ENCODE assay signal across 8 cellular contexts in the genomic region with DNA sequence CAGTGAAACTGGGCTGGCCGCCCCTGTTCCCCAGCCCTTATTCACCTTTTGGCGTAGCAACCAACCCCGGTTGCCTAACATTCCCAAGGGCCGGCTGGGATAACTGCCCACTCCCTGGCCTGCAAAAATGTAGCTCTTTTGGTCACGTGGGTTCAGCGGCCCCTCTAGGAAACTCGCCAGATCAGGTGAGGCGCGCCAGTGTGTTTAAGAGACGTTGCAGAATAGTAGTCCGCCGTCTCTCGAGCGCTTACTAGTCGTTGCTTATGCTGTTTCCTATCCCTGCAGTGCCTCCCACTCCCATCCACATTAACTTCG. TPM values are rescaled to one million over a fixed set of nuclear protein-coding genes. Genes with fewer than 3 reads are reported as not detected.
DNase-seq lines count a peak whose midpoint lies in the region; TF ChIP-seq lines count a peak whose summit lies in the region.

No MANE protein-coding gene starts in this region.

- peak overlapping the region; percentile 99 for H3K4me3 ChIP-seq in HEK293 (ENCODE audit: low read depth, low read length)

- no peaks in the 10 kb centered on the region for H3K9me3 ChIP-seq in HEK293 (ENCODE audit: control insufficient read depth, insufficient read depth, low read depth, low read length)

- DNase-seq in COR-L47 (lab: John Stamatoyannopoulos, UW) (peak; percentile 78), NCI-H446 (lab: John Stamatoyannopoulos, UW) (peak; percentile 35 to 49), lung microvascular endothelial cell (ENCODE audit: low read depth in 2 of 2) (peak; percentile 63 to 76), HuH-7.5 (ENCODE audit: low spot score) (no peak)
- peak; percentile 30 to 42 for DNase-seq in activated CD4-positive, alpha-beta T cell treated with anti-CD3 and anti-CD28 coated beads, Interleukin-2, amount 50 U/mL, for 24 hours (ENCODE audit: low read depth in 1 of 2, low spot score in 1 of 2)
- peak; percentile 26 for DNase-seq in effector CD8-positive, alpha-beta T cell (lab: John Stamatoyannopoulos, UW)
- peak; percentile 30 for DNase-seq in stimulated activated CD8-positive, alpha-beta memory T cell treated with anti-CD3 and anti-CD28 coated beads, Interleukin-12 subunit alpha, Interleukin-12 subunit beta, amount 100 ng/mL, for 1 hour (ENCODE audit: low read depth)

- POLR2A ChIA-PET in HEK293 (lab: Yijun Ruan, JAX): interaction anchor here (0.6 to 4.2 kb wide), 10 partner anchors 12 to 723 kb away, joined by 3 to 19 read pairs (median 4); partner anchors contain the start of genes CCDC82, JRKL, MTMR2 and SESN3

- CTCF ChIA-PET in HEK293 (lab: Yijun Ruan, JAX): interaction anchor here (1.1 to 1.4 kb wide), 2 partner anchors 45 to 552 kb away, joined by 3 to 7 read pairs; partner anchors contain the start of gene MAML2

- no peaks in the 10 kb centered on the region for H3K4me1 ChIP-seq in HEK293 (ENCODE audit: control insufficient read depth, insufficient read depth, low read length)

- H3K27ac ChIP-seq in HEK293 (ENCODE audit: extremely low read depth, low read depth, low read length): peak overlapping the region; percentile 80

- TF ChIP-seq CTCF in HEK293 (tag by site-specific recombination; IDR thresholded peaks at IDR 0.05): no peak

- H3K36me3 ChIP-seq in HEK293 (ENCODE audit: control insufficient read depth in 2 of 2, insufficient read depth in 1 of 2, low read length in 2 of 2): peaks cover 3 to 18% of the 10 kb centered on the region in 2 experiments

TF ChIP-seq in HEK293, 187 proteins besides CTCF, POLR2A, EP300 and RAD21 (continues in another document):
- TF ChIP-seq ZNF571 (tag by site-specific recombination; IDR thresholded peaks at IDR 0.05) (no peak), ZNF514 (tag by site-specific recombination; IDR thresholded peaks at IDR 0.05) (no peak), ZNF239 (tag by site-specific recombination; IDR thresholded peaks at IDR 0.05) (no peak), ZNF600 (tag by site-specific recombination; IDR thresholded peaks at IDR 0.05) (peak; percentile 66), ZNF341 (tag by site-specific recombination; IDR thresholded peaks at IDR 0.05; ENCODE audit: low read depth) (no peak), ZNF785 (tag by site-specific recombination; IDR thresholded peaks at IDR 0.05) (no peak), ZNF792 (tag by site-specific recombination; IDR thresholded peaks at IDR 0.05) (no peak), ZNF335 (tag by site-specific recombination; conservative IDR thresholded peaks at IDR 0.05) (peak; percentile 42), ZNF433 (tag by site-specific recombination; IDR thresholded peaks at IDR 0.05; ENCODE audit: low read depth) (no peak), ZNF48 (tag by site-specific recombination; IDR thresholded peaks at IDR 0.05) (no peak), ZNF670 (tag by site-specific recombination; IDR thresholded peaks at IDR 0.05; ENCODE audit: low read depth) (no peak), ZNF19 (tag by site-specific recombination; IDR thresholded peaks at IDR 0.05; ENCODE audit: low read depth) (no peak), ZBTB6 (tag by site-specific recombination; IDR thresholded peaks at IDR 0.05) (no peak), ZNF394 (tag by site-specific recombination; IDR thresholded peaks at IDR 0.05; ENCODE audit: borderline replicate concordance) (no peak), ZNF560 (tag by site-specific recombination; IDR thresholded peaks at IDR 0.05; ENCODE audit: borderline replicate concordance) (no peak), MYNN (tag by site-specific recombination; IDR thresholded peaks at IDR 0.05; ENCODE audit: borderline replicate concordance) (peak; percentile 93), ZFP41 (tag by site-specific recombination; IDR thresholded peaks at IDR 0.05; ENCODE audit: borderline replicate concordance) (no peak), ZBTB48 (tag by site-specific recombination; IDR thresholded peaks at IDR 0.05) (no peak), ZNF416 (tag by site-specific recombination; IDR thresholded peaks at IDR 0.05) (no peak), YY1 (tag by site-specific recombination; IDR thresholded peaks at IDR 0.05) (no peak), ZNF76 (tag by site-specific recombination; IDR thresholded peaks at IDR 0.05; ENCODE audit: borderline replicate concordance, low read depth) (no peak), ZNF561 (tag by site-specific recombination; IDR thresholded peaks at IDR 0.05; ENCODE audit: borderline replicate concordance) (no peak), ZNF146 (tag by site-specific recombination; IDR thresholded peaks at IDR 0.05) (no peak), ZNF404 (tag by site-specific recombination; IDR thresholded peaks at IDR 0.05) (no peak), ZNF529 (tag by site-specific recombination; IDR thresholded peaks at IDR 0.05; ENCODE audit: insufficient replicate concordance) (no peak), SETDB1 (IDR thresholded peaks at IDR 0.05; ENCODE audit: insufficient read length, low read length) (no peak), ZNF280D (tag by site-specific recombination; IDR thresholded peaks at IDR 0.05) (no peak)
- TF ChIP-seq, protein P1, sequence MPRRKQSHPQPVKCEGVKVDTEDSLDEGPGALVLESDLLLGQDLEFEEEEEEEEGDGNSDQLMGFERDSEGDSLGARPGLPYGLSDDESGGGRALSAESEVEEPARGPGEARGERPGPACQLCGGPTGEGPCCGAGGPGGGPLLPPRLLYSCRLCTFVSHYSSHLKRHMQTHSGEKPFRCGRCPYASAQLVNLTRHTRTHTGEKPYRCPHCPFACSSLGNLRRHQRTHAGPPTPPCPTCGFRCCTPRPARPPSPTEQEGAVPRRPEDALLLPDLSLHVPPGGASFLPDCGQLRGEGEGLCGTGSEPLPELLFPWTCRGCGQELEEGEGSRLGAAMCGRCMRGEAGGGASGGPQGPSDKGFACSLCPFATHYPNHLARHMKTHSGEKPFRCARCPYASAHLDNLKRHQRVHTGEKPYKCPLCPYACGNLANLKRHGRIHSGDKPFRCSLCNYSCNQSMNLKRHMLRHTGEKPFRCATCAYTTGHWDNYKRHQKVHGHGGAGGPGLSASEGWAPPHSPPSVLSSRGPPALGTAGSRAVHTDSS (tag by site-specific recombination; IDR thresholded peaks at IDR 0.05): no peak
- TF ChIP-seq, protein P2, sequence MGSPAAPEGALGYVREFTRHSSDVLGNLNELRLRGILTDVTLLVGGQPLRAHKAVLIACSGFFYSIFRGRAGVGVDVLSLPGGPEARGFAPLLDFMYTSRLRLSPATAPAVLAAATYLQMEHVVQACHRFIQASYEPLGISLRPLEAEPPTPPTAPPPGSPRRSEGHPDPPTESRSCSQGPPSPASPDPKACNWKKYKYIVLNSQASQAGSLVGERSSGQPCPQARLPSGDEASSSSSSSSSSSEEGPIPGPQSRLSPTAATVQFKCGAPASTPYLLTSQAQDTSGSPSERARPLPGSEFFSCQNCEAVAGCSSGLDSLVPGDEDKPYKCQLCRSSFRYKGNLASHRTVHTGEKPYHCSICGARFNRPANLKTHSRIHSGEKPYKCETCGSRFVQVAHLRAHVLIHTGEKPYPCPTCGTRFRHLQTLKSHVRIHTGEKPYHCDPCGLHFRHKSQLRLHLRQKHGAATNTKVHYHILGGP (tag by site-specific recombination; IDR thresholded peaks at IDR 0.05): 0 out of 2 replicates have a peak, but pooled peaks have one; percentile 4

RNA-seq across cellular contexts. Expression of gene CEP57, which starts 0.6 kb away (rescaled TPM):
- 20.6 and 24.2 TPM in 2 replicates for total RNA-seq in lung microvascular endothelial cell

RNA-seq across cellular contexts. Expression of gene FAM76B, which starts 1.3 kb away (rescaled TPM):
- 13.1 and 17.7 TPM in 2 replicates for total RNA-seq in lung microvascular endothelial cell
